Comparison of ENCODE assay signal across 8 cellular contexts in the genomic region with DNA sequence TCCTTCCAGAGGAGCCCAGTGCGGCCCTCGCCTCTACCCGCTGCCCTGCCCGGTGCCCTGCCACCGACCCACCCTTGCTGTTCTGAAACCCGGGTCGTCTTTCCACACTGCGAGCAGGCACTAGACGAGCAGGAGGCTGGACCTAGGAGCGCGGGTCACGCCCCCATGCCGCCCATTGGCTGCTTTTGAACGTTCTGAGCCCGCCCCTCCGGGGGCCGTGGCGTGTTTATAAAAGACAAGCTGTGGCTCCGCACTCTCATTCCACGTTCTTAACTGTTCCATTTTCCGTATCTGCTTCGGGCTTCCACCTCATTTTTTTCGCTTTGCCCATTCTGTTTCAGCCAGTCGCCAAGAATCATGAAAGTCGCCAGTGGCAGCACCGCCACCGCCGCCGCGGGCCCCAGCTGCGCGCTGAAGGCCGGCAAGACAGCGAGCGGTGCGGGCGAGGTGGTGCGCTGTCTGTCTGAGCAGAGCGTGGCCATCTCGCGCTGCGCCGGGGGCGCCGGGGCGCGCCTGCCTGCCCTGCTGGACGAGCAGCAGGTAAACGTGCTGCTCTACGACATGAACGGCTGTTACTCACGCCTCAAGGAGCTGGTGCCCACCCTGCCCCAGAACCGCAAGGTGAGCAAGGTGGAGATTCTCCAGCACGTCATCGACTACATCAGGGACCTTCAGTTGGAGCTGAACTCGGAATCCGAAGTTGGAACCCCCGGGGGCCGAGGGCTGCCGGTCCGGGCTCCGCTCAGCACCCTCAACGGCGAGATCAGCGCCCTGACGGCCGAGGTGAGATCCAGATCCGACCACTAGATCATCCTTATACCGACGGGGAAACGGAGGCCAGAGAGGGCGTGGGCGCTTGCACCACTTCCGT. TPM values are rescaled to one million over a fixed set of nuclear protein-coding genes. Genes with fewer than 3 reads are reported as not detected.
A peak's percentile ranks its signal among the peaks of the same experiment; 100 is the strongest.
DNase-seq lines count a peak whose midpoint lies in the region; ATAC-seq, FAIRE-seq and TF ChIP-seq lines count a peak whose summit lies in the region.

A gene with protein sequence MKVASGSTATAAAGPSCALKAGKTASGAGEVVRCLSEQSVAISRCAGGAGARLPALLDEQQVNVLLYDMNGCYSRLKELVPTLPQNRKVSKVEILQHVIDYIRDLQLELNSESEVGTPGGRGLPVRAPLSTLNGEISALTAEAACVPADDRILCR (plus strand): TSS at position 259 of the 871 bp plus-strand sequence. CDS start 99 bp downstream, at position 358.

- peaks cover 14% of the 10 kb centered on the region; the same call in 1 of the 3 replicates for H3K36me3 ChIP-seq in K562 (ENCODE audit: control insufficient read depth, insufficient read depth, low read length)

- H3K9me1 ChIP-seq in K562 (ENCODE audit: control insufficient read depth, insufficient read depth, low read length) = no peaks in the 10 kb centered on the region

- intact Hi-C loops in K562 (cut with micrococcal nuclease) = loop anchor here (1.0 kb wide), 1 partner anchor 32 kb away; no protein-coding TSS in a partner anchor

- peak within 1 kb of the TSS; percentile 88 to 99 for H3K9ac ChIP-seq in K562 (ENCODE audit: insufficient read depth in 1 of 2, low read depth in 2 of 2, low read length in 2 of 2)

- in situ Hi-C loops in K562 (cut with MboI) = no loop called here

- TSS peak; percentile 93 for BruUV-seq in K562 (replicated peaks; lab: Mats Ljungman, UMichigan)

- peak within 1 kb of the TSS; percentile 98 for H3K4me2 ChIP-seq in K562 (ENCODE audit: insufficient read depth, low read length)

- peak within 1 kb of the TSS; percentile 100 for H3K27ac ChIP-seq in 22Rv1
- peak within 1 kb of the TSS; percentile 85 for H3K27ac ChIP-seq in K562 (ENCODE audit: extremely low read depth, low read depth, low read length)

- H3K4me3 ChIP-seq in K562 (peak within 1 kb of the TSS; percentile 94), retinal pigment epithelial cell (ENCODE audit: low read length) (peak within 1 kb of the TSS; percentile 99)

- peak; percentile 18; the same call in 1 of the 2 replicates for TF ChIP-seq EP300 in K562 (IDR thresholded peaks at IDR 0.05; ENCODE audit: low read length)

- no peaks in the 10 kb centered on the region; the same call in 1 of the 2 replicates for H4K20me1 ChIP-seq in K562 (replicated peaks; ENCODE audit: control insufficient read depth, insufficient read depth, low read length)

- POLR2A ChIA-PET in K562 (lab: Yijun Ruan, JAX) = interaction anchor here (0.5 to 7.6 kb wide), 32 partner anchors 8 to 134 kb away, joined by 3 to 107 read pairs (median 5); partner anchors contain the start of genes BCL2L1, HM13 and TPX2

- TF ChIP-seq CTCF in 22Rv1 (IDR thresholded peaks at IDR 0.05) (no peak), K562 (IDR thresholded peaks at IDR 0.05 in 2 of 3, conservative IDR thresholded peaks at IDR 0.05 in 1 of 3; ENCODE audit: insufficient read depth in 2 of 3, low read depth in 1 of 3, low read length in 3 of 3) (no peak), retinal pigment epithelial cell (conservative IDR thresholded peaks at IDR 0.05; ENCODE audit: low read depth, low read length) (no peak)

- CTCF ChIA-PET in K562 (lab: Yijun Ruan, JAX; ENCODE audit: low intra/inter-chr PET ratio) = interaction anchor here (0.7 to 1.2 kb wide), 3 partner anchors 32 to 60 kb away, joined by 3 read pairs; no protein-coding TSS in a partner anchor

- peaks cover 35% of the 10 kb centered on the region for H3K79me2 ChIP-seq in K562 (ENCODE audit: control insufficient read depth, insufficient read depth, low read length)

- TF ChIP-seq RAD21 in K562 (CRISPR knock-in tag; conservative IDR thresholded peaks at IDR 0.05 in 1 of 2, IDR thresholded peaks at IDR 0.05 in 1 of 2) = no peak

- WGBS in K562 (ENCODE audit: insufficient coverage, low coverage, missing lambda C conversion rate) = under 1% methylated on average over 66 of the region's 74 CpGs

- no peaks in the 10 kb centered on the region for H3K9me3 ChIP-seq in K562 (replicated peaks; ENCODE audit: control insufficient read depth, insufficient read depth, low read depth, low read length)

- FAIRE-seq in TTC549 (lab: Jason Lieb, UNC) (peak; percentile 66), K562 (lab: Jason Lieb, UNC) (peak; percentile 94)

- DNase-seq in NCI-H2107 treated with DMSO at 0.1 percent for 48 hours (lab: John Stamatoyannopoulos, UW; ENCODE audit: unreplicated experiment) (peak; percentile 85), K562 (ENCODE audit: extremely low read depth in 1 of 4, low spot score in 3 of 4) (peak; percentile 91 to 98 (median 94)), hippocampal formation (lab: John Stamatoyannopoulos, UW) (peak; percentile 86 to 94), retinal pigment epithelial cell (ENCODE audit: low read depth) (peak; percentile 92)

- peaks cover 28 to 56% of the 10 kb centered on the region in 2 experiments; a peak in 4 of 5 replicates for H3K4me1 ChIP-seq in K562 (replicated peaks in 1 of 2; ENCODE audit: control insufficient read depth in 2 of 2, insufficient read depth in 2 of 2, low read length in 2 of 2)

- ATAC-seq in GM18520 (IDR thresholded peaks at IDR 0.05; ENCODE audit: unreplicated experiment) = peak; percentile 62
- ATAC-seq in HG03095 (IDR thresholded peaks at IDR 0.05; ENCODE audit: unreplicated experiment) = peak; percentile 77
- peak; percentile 81 for ATAC-seq in K562

- no peaks in the 10 kb centered on the region for H3K27me3 ChIP-seq in K562 (ENCODE audit: control insufficient read depth in 2 of 2, insufficient read depth in 2 of 2, low read length in 2 of 2)

- peak; percentile 100 for TF ChIP-seq POLR2A in K562 (conservative IDR thresholded peaks at IDR 0.05)

- H2AFZ ChIP-seq in K562 (ENCODE audit: low read depth, low read length) = peak within 1 kb of the TSS; percentile 91

TF ChIP-seq in K562, 482 proteins besides CTCF, POLR2A, EP300 and RAD21 (continues in another document):
- no peak for TF ChIP-seq MECOM (CRISPR knock-in tag; IDR thresholded peaks at IDR 0.05)
- TF ChIP-seq, protein P1, sequence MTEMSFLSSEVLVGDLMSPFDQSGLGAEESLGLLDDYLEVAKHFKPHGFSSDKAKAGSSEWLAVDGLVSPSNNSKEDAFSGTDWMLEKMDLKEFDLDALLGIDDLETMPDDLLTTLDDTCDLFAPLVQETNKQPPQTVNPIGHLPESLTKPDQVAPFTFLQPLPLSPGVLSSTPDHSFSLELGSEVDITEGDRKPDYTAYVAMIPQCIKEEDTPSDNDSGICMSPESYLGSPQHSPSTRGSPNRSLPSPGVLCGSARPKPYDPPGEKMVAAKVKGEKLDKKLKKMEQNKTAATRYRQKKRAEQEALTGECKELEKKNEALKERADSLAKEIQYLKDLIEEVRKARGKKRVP (CRISPR knock-in tag; IDR thresholded peaks at IDR 0.05) = 0 out of 2 replicates have a peak, but pooled peaks have one; percentile 31
- TF ChIP-seq, protein P2, sequence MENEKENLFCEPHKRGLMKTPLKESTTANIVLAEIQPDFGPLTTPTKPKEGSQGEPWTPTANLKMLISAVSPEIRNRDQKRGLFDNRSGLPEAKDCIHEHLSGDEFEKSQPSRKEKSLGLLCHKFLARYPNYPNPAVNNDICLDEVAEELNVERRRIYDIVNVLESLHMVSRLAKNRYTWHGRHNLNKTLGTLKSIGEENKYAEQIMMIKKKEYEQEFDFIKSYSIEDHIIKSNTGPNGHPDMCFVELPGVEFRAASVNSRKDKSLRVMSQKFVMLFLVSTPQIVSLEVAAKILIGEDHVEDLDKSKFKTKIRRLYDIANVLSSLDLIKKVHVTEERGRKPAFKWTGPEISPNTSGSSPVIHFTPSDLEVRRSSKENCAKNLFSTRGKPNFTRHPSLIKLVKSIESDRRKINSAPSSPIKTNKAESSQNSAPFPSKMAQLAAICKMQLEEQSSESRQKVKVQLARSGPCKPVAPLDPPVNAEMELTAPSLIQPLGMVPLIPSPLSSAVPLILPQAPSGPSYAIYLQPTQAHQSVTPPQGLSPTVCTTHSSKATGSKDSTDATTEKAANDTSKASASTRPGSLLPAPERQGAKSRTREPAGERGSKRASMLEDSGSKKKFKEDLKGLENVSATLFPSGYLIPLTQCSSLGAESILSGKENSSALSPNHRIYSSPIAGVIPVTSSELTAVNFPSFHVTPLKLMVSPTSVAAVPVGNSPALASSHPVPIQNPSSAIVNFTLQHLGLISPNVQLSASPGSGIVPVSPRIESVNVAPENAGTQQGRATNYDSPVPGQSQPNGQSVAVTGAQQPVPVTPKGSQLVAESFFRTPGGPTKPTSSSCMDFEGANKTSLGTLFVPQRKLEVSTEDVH (IDR thresholded peaks at IDR 0.05; ENCODE audit: low read depth, partially characterized antibody) = no peak

RNA-seq across cellular contexts. Expression of the gene that starts here (rescaled TPM):
- total RNA-seq in K562 (2011; cell fraction: chromatin; rRNA removed; ENCODE audit: low replicate concordance) = 71.5 and 250 TPM in 2 replicates
- 362 and 403 TPM in 2 replicates for total RNA-seq in K562 (2011; cell fraction: nucleolus; rRNA removed)
- total RNA-seq in K562 (2011; cell fraction: nucleoplasm; rRNA removed) = 143 and 176 TPM in 2 replicates
- total RNA-seq in K562 (2014; rRNA removed) (358 and 410 TPM in 2 replicates), K562 (2014; rRNA removed; fragmentation: Illumina TruSeq; extraction: Trizol) (40.1 and 40.5 TPM in 2 replicates), K562 (2015; rRNA removed; fragmentation: Illumina TruSeq; extraction: Trizol) (65.0 and 66.8 TPM in 2 replicates), K562 (2021) (160 and 167 TPM in 2 replicates)
- polyA plus RNA-seq in K562 (2011; rRNA removed) (75.8 and 119 TPM in 2 replicates), K562 (2014; fragmentation: Illumina TruSeq; extraction: Trizol) (20.8 and 50.8 TPM in 2 replicates), K562 (2014; fragmentation: Nextera tagmentation; extraction: Ambion mirVana) (1 to 10 TPM; 1.4 to 4.4 TPM), K562 (2014; rRNA removed) (298 and 319 TPM in 2 replicates)
- polyA plus RNA-seq in K562 (2011; cell fraction: cytosol; rRNA removed) = 230 and 856 TPM in 2 replicates
- polyA plus RNA-seq in K562 (2011; cell fraction: nucleus; rRNA removed) = 232 and 726 TPM in 2 replicates
- polyA plus RNA-seq in K562 (2012) = 82.5 and 140 TPM in 2 replicates
- polyA minus RNA-seq in K562 (2011; rRNA and poly(A)+ RNA removed) = 14.9 and 32.5 TPM in 2 replicates
- 90.2 and 138 TPM in 2 replicates for polyA minus RNA-seq in K562 (2011; cell fraction: cytosol; rRNA and poly(A)+ RNA removed)
- 183 and 246 TPM in 2 replicates for polyA minus RNA-seq in K562 (2011; cell fraction: nucleus; rRNA and poly(A)+ RNA removed)

Comparison
In these comparisons a context has a peak if more than half of its experiments do, and no peak if none do; other contexts are left out.
1. Peak in every context shown above with its lines: DNase-seq, ATAC-seq, H3K4me3 ChIP-seq and H3K27ac ChIP-seq.